16 cellular contexts compared by ENCODE assay signal in genomic region chr1:24424207-24424606, GRCh38. TPM values are rescaled to one million over a fixed set of nuclear protein-coding genes. Genes with fewer than 3 reads are reported as not detected.
DNase-seq lines count a peak whose midpoint lies in the region; ATAC-seq lines count a peak whose summit lies in the region.
"Had no signal": no experiment of that assay in that cellular context is flagged by ENCODE, and none has a peak within 500 bp of the region (broad histone marks: within the 10 kb centered on the region; RNA-seq: fewer than 3 reads in every experiment).

No MANE protein-coding gene starts in this region.

- H3K27me3 Mint-ChIP-seq in activated T-cell treated with anti-CD3 and anti-CD28 coated beads, Interleukin-2, amount 50 U/mL, for 4 hours (ENCODE audit: low read depth) = no peaks in the 10 kb centered on the region
- H3K27me3 Mint-ChIP-seq in CD8-positive, alpha-beta memory T cell = no peaks in the 10 kb centered on the region
- H3K27me3 Mint-ChIP-seq in activated T-helper 2 cell treated with anti-CD3 and anti-CD28 coated beads, Interferon-gamma antibody, Interleukin-2, Interleukin-4, amounts not matched to agents 10 μg/mL and 5 μg/mL and 100 μg/mL, durations not matched to agents 14 hours and 24 hours and 36 hours (ENCODE audit: low read depth) = no peaks in the 10 kb centered on the region
- no peaks in the 10 kb centered on the region for H3K27me3 Mint-ChIP-seq in naive thymus-derived CD8-positive, alpha-beta T cell
- H3K27me3 Mint-ChIP-seq: B cell had no signal

- H3K4me3 Mint-ChIP-seq in activated T-cell treated with anti-CD3 and anti-CD28 coated beads, Interleukin-2, amount 50 U/mL, for 4 hours = no peak overlapping the region
- no peak overlapping the region for H3K4me3 Mint-ChIP-seq in CD8-positive, alpha-beta memory T cell
- no peak overlapping the region for H3K4me3 Mint-ChIP-seq in activated T-helper 2 cell treated with anti-CD3 and anti-CD28 coated beads, Interferon-gamma antibody, Interleukin-2, Interleukin-4, amounts not matched to agents 10 μg/mL and 5 μg/mL and 100 μg/mL, durations not matched to agents 14 hours and 24 hours and 36 hours (ENCODE audit: low read depth)
- H3K4me3 Mint-ChIP-seq in naive thymus-derived CD8-positive, alpha-beta T cell = peak overlapping the region in 1 of 10 donors; percentile 14
- H3K4me3 Mint-ChIP-seq: B cell, GM23338 had no signal

- H3K36me3 ChIP-seq in CD8-positive, alpha-beta memory T cell (ENCODE audit: insufficient read depth, low read length) = peaks cover 32% of the 10 kb centered on the region

- intact Hi-C loops in activated T-helper 2 cell treated with anti-CD3 and anti-CD28 coated beads, Interferon-gamma antibody, Interleukin-2, Interleukin-4, amounts not matched to agents 10 μg/mL and 5 μg/mL and 100 μg/mL, durations not matched to agents 14 hours and 24 hours and 36 hours (cut with micrococcal nuclease) = no loop called here

- no peaks in the 10 kb centered on the region for H3K27me3 ChIP-seq in CD8-positive, alpha-beta memory T cell (ENCODE audit: insufficient read depth, low read length, poor library complexity, severe bottlenecking)
- H3K27me3 ChIP-seq: Peyer's patch had no signal

- no peaks in the 10 kb centered on the region for H3K9me3 ChIP-seq in CD8-positive, alpha-beta memory T cell (ENCODE audit: low read length)
- H3K9me3 ChIP-seq: Peyer's patch had no signal

- no peak for DNase-seq in activated T-cell treated with anti-CD3 and anti-CD28 coated beads, Interleukin-2, amount 50 U/mL, for 4 hours
- DNase-seq in activated T-cell treated with anti-CD3 and anti-CD28 coated beads for 4 hours = no peak
- no peak for DNase-seq in CD8-positive, alpha-beta memory T cell
- DNase-seq in activated T-helper 2 cell treated with anti-CD3 and anti-CD28 coated beads, Interferon-gamma antibody, Interleukin-2, Interleukin-4, amounts not matched to agents 10 μg/mL and 5 μg/mL and 100 μg/mL, durations not matched to agents 14 hours and 24 hours and 36 hours (ENCODE audit: low spot score) = no peak
- DNase-seq in naive thymus-derived CD8-positive, alpha-beta T cell = no peak
- DNase-seq: DMS 273 treated with DMSO at 0.1 percent for 48 hours, KBM-7, NCI-H1436 treated with DMSO at 0.1 percent for 48 hours, NCI-H2081 treated with DMSO at 0.1 percent for 48 hours, NCI-H524, Peyer's patch had no signal

- H3K4me3 ChIP-seq in CD8-positive, alpha-beta memory T cell (ENCODE audit: low read length) = no peak overlapping the region
- H3K4me3 ChIP-seq: GM23338, Peyer's patch had no signal

- no peak overlapping the region for H3K27ac ChIP-seq in CD8-positive, alpha-beta memory T cell (ENCODE audit: low read depth, low read length)
- H3K27ac ChIP-seq: Peyer's patch had no signal

- POLR2A ChIA-PET in CD8-positive, alpha-beta memory T cell (lab: Charles Lee) = no interaction called here
- POLR2A ChIA-PET in naive thymus-derived CD8-positive, alpha-beta T cell (lab: Charles Lee) = interaction anchor here (0.6 to 0.9 kb wide), 2 partner anchors 77 to 108 kb away, joined by 4 read pairs; no protein-coding TSS in a partner anchor

- H3K4me1 Mint-ChIP-seq in activated T-cell treated with anti-CD3 and anti-CD28 coated beads, Interleukin-2, amount 50 U/mL, for 4 hours (ENCODE audit: low read depth) = peaks cover 59% of the 10 kb centered on the region
- H3K4me1 Mint-ChIP-seq in CD8-positive, alpha-beta memory T cell = peaks cover 25 to 88% (median 67%) of the 10 kb centered on the region in 3 donors
- H3K4me1 Mint-ChIP-seq in activated T-helper 2 cell treated with anti-CD3 and anti-CD28 coated beads, Interferon-gamma antibody, Interleukin-2, Interleukin-4, amounts not matched to agents 10 μg/mL and 5 μg/mL and 100 μg/mL, durations not matched to agents 14 hours and 24 hours and 36 hours (ENCODE audit: low read depth) = peaks cover 25% of the 10 kb centered on the region
- peaks cover 43 to 94% (median 82%) of the 10 kb centered on the region in 4 donors for H3K4me1 Mint-ChIP-seq in naive thymus-derived CD8-positive, alpha-beta T cell

- CTCF ChIA-PET in CD8-positive, alpha-beta memory T cell (lab: Charles Lee) = interaction anchor here (1.1 to 3.0 kb wide), 3 partner anchors 9 to 78 kb away, joined by 3 to 16 read pairs (median 3); partner anchors contain the start of genes NIPAL3 and RCAN3

- H3K4me1 ChIP-seq in CD8-positive, alpha-beta memory T cell (ENCODE audit: insufficient read depth, low read length) = peaks cover 12% of the 10 kb centered on the region

- peak; percentile 37 to 41 for ATAC-seq in activated T-cell treated with anti-CD3 and anti-CD28 coated beads, Interleukin-2, amount 50 U/mL, for 4 hours
- ATAC-seq in naive thymus-derived CD8-positive, alpha-beta T cell = no peak
- ATAC-seq in HG02759 (IDR thresholded peaks at IDR 0.05; ENCODE audit: unreplicated experiment) (no peak), GM19467 (IDR thresholded peaks at IDR 0.05; ENCODE audit: unreplicated experiment) (no peak), HG03039 (IDR thresholded peaks at IDR 0.05; ENCODE audit: unreplicated experiment) (no peak)
- ATAC-seq: GM23338 had no signal

- no peaks in the 10 kb centered on the region for H3K9me3 Mint-ChIP-seq in activated T-cell treated with anti-CD3 and anti-CD28 coated beads, Interleukin-2, amount 50 U/mL, for 4 hours
- no peaks in the 10 kb centered on the region for H3K9me3 Mint-ChIP-seq in CD8-positive, alpha-beta memory T cell
- H3K9me3 Mint-ChIP-seq in activated T-helper 2 cell treated with anti-CD3 and anti-CD28 coated beads, Interferon-gamma antibody, Interleukin-2, Interleukin-4, amounts not matched to agents 10 μg/mL and 5 μg/mL and 100 μg/mL, durations not matched to agents 14 hours and 24 hours and 36 hours = no peaks in the 10 kb centered on the region
- no peaks in the 10 kb centered on the region for H3K9me3 Mint-ChIP-seq in naive thymus-derived CD8-positive, alpha-beta T cell
- H3K9me3 Mint-ChIP-seq: GM23338 had no signal

- H3K27ac Mint-ChIP-seq in CD8-positive, alpha-beta memory T cell = peak overlapping the region in 5 of 8 donors; percentile 5 to 61 (median 42)
- H3K27ac Mint-ChIP-seq in activated T-helper 2 cell treated with anti-CD3 and anti-CD28 coated beads, Interferon-gamma antibody, Interleukin-2, Interleukin-4, amounts not matched to agents 10 μg/mL and 5 μg/mL and 100 μg/mL, durations not matched to agents 14 hours and 24 hours and 36 hours = peak overlapping the region; percentile 54
- H3K27ac Mint-ChIP-seq in naive thymus-derived CD8-positive, alpha-beta T cell = peak overlapping the region in 9 of 10 donors; percentile 17 to 70 (median 48)
- H3K27ac Mint-ChIP-seq: B cell, GM23338 had no signal

- H3K36me3 Mint-ChIP-seq in activated T-cell treated with anti-CD3 and anti-CD28 coated beads, Interleukin-2, amount 50 U/mL, for 4 hours (ENCODE audit: insufficient read depth) = peaks cover 59% of the 10 kb centered on the region
- H3K36me3 Mint-ChIP-seq in CD8-positive, alpha-beta memory T cell = peaks cover 11 to 90% (median 23%) of the 10 kb centered on the region in 3 donors
- peaks cover 57% of the 10 kb centered on the region for H3K36me3 Mint-ChIP-seq in activated T-helper 2 cell treated with anti-CD3 and anti-CD28 coated beads, Interferon-gamma antibody, Interleukin-2, Interleukin-4, amounts not matched to agents 10 μg/mL and 5 μg/mL and 100 μg/mL, durations not matched to agents 14 hours and 24 hours and 36 hours (ENCODE audit: low read depth)
- H3K36me3 Mint-ChIP-seq in naive thymus-derived CD8-positive, alpha-beta T cell = peaks cover 3 to 98% (median 48%) of the 10 kb centered on the region in 3 donors

RNA-seq across cellular contexts. Expression of gene NIPAL3, which starts 8.6 kb away (rescaled TPM):
- 10 to 100 TPM; 24.0 to 31.8 (median 26.8) TPM for total RNA-seq in activated T-cell treated with anti-CD3 and anti-CD28 coated beads, Interleukin-2, amount 50 U/mL, for 4 hours
- 10 to 100 TPM; 31.3 to 33.2 TPM for total RNA-seq in CD8-positive, alpha-beta memory T cell
- polyA plus RNA-seq in CD8-positive, alpha-beta memory T cell = 55.5 TPM
- total RNA-seq in activated T-helper 2 cell treated with anti-CD3 and anti-CD28 coated beads, Interferon-gamma antibody, Interleukin-2, Interleukin-4, amounts not matched to agents 10 μg/mL and 5 μg/mL and 100 μg/mL, durations not matched to agents 14 hours and 24 hours and 36 hours = 24.6 and 28.6 TPM in 2 replicates
- 10 to 100 TPM; 58.3 to 59.3 TPM for total RNA-seq in naive thymus-derived CD8-positive, alpha-beta T cell
- 10 to 100 TPM; 57.5 to 90.4 (median 89.5) TPM for polyA plus RNA-seq in naive thymus-derived CD8-positive, alpha-beta T cell

RNA-seq across cellular contexts. Expression of gene STPG1, which starts 10.6 kb away (rescaled TPM):
- total RNA-seq in activated T-cell treated with anti-CD3 and anti-CD28 coated beads, Interleukin-2, amount 50 U/mL, for 4 hours = 1 to 10 TPM; 3.2 to 4.2 (median 3.9) TPM
- total RNA-seq in CD8-positive, alpha-beta memory T cell = 1 to 10 TPM; 5.1 to 5.6 TPM
- 4.9 TPM for polyA plus RNA-seq in CD8-positive, alpha-beta memory T cell
- total RNA-seq in activated T-helper 2 cell treated with anti-CD3 and anti-CD28 coated beads, Interferon-gamma antibody, Interleukin-2, Interleukin-4, amounts not matched to agents 10 μg/mL and 5 μg/mL and 100 μg/mL, durations not matched to agents 14 hours and 24 hours and 36 hours = 4.9 and 6.0 TPM in 2 replicates
- 1 to 10 TPM; 5.5 to 5.9 TPM for total RNA-seq in naive thymus-derived CD8-positive, alpha-beta T cell
- polyA plus RNA-seq in naive thymus-derived CD8-positive, alpha-beta T cell = 1 to 10 TPM; 4.1 to 6.8 (median 6.1) TPM

Comparison
In these comparisons a context has a peak if more than half of its experiments do, and no peak if none do; other contexts are left out.
1. ATAC-seq: peak in activated T-cell treated with anti-CD3 and anti-CD28 coated beads, Interleukin-2, amount 50 U/mL, for 4 hours (2 of 2); none in naive thymus-derived CD8-positive, alpha-beta T cell (0 of 2), HG02759 (single experiment), GM19467 (single experiment) and HG03039 (single experiment).
2. Peak in every context shown above with its lines, with median percentiles within 50 percentile points of each other: H3K27ac Mint-ChIP-seq.